Comparison of ENCODE assay signal across 1 cellular context in the genomic region with DNA sequence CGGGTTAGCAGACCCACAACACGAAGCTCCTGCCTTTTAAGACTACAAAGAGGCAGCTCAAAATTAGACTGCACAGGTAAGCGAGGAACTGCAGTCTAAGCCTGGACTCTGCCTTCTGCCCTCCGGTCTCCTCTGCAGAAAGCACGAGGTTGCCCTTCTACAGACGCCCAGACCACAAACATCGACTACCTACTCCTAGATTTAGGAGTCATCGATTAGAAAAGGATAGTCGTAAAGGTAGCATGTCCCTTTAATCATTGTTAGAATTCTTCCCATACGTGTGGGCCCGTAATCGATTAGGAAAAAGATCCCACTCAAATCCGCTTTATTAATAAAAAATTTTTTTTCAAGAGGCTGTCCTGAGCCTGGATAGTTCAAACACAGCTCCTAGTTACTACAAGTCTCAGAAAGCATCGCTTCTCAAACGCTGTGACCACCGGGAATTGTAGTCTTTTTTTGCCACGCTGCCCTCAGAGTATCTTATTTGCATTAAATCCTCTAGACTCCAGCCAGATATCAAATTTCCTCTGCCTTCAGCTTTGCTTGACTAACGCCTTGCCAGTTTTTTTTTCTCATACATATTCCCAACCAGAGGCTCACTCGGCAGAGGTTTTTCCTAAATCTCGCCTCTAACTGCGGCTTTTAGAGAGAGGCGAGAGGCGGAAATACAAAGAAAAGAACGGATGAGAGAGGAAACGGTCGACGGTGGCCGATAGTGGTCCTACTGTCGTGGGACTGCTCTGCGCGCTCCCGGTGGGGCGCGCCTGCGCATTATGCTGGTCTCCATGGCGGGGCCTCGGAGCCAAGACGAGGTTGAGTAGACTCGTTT.
TF ChIP-seq lines count a peak whose summit lies in the region.

A gene with protein sequence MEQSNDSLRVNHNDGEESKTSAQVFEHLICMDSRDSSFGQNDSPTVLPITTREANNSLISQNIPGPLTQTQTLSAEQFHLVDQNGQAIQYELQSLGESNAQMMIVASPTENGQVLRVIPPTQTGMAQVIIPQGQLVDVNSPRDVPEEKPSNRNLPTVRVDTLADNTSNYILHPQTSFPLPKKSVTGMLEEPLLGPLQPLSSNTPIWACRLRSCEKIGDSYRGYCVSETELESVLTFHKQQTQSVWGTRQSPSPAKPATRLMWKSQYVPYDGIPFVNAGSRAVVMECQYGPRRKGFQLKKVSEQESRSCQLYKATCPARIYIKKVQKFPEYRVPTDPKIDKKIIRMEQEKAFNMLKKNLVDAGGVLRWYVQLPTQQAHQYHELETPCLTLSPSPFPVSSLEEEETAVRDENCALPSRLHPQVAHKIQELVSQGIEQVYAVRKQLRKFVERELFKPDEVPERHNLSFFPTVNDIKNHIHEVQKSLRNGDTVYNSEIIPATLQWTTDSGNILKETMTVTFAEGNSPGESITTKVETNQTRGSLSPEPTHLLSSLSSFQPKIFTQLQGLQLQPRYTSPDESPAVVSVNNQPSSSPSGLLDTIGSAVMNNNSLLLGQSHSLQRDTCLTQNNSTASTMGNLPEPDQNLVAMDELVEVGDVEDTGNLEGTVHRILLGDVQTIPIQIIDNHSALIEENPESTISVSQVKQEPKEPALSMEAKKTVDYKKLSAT (plus strand): TSS at position 763 of the 829 bp plus-strand sequence. CDS start 29,628 bp downstream, outside the sequence.
A gene (minus strand): TSS at position 161 of the 829 bp plus-strand sequence. CDS start 197 bp downstream, outside the sequence.

TF ChIP-seq in K562, 482 proteins besides CTCF, POLR2A, EP300 and RAD21 (continued from another document and continues in another):
- TF ChIP-seq, protein P1, sequence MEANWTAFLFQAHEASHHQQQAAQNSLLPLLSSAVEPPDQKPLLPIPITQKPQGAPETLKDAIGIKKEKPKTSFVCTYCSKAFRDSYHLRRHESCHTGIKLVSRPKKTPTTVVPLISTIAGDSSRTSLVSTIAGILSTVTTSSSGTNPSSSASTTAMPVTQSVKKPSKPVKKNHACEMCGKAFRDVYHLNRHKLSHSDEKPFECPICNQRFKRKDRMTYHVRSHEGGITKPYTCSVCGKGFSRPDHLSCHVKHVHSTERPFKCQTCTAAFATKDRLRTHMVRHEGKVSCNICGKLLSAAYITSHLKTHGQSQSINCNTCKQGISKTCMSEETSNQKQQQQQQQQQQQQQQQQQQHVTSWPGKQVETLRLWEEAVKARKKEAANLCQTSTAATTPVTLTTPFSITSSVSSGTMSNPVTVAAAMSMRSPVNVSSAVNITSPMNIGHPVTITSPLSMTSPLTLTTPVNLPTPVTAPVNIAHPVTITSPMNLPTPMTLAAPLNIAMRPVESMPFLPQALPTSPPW (CRISPR knock-in tag; IDR thresholded peaks at IDR 0.05), result peak; percentile 47
- TF ChIP-seq ZNF445 (CRISPR knock-in tag; IDR thresholded peaks at IDR 0.05; ENCODE audit: low read depth) (no peak), BACH1 (tag; IDR thresholded peaks at IDR 0.05) (no peak), ZNF79 (CRISPR knock-in tag; IDR thresholded peaks at IDR 0.05; ENCODE audit: low read depth) (no peak), RAD51 (IDR thresholded peaks at IDR 0.05; ENCODE audit: borderline replicate concordance, low read depth) (no peak), HDAC6 (IDR thresholded peaks at IDR 0.05; ENCODE audit: low read depth, low read length) (no peak), ZNF324 (CRISPR knock-in tag; IDR thresholded peaks at IDR 0.05) (no peak), ZNF586 (CRISPR knock-in tag; conservative IDR thresholded peaks at IDR 0.05) (no peak), NCOR1 (IDR thresholded peaks at IDR 0.05) (no peak), HNRNPK (IDR thresholded peaks at IDR 0.05; ENCODE audit: low read depth, low read length, poor library complexity, severe bottlenecking) (no peak), ZNF780A (CRISPR knock-in tag; IDR thresholded peaks at IDR 0.05) (no peak), PTBP1 (IDR thresholded peaks at IDR 0.05; ENCODE audit: low read depth, low read length) (no peak), RB1 (IDR thresholded peaks at IDR 0.05; ENCODE audit: low read depth) (no peak), KAT2B (IDR thresholded peaks at IDR 0.05; ENCODE audit: low read depth, low read length) (no peak), RHOXF2B (CRISPR knock-in tag; conservative IDR thresholded peaks at IDR 0.05) (no peak), U2AF1 (optimal IDR thresholded peaks at IDR 0.05; ENCODE audit: low read depth, low read length) (no peak), MECOM (CRISPR knock-in tag; IDR thresholded peaks at IDR 0.05) (no peak), NR3C1 (CRISPR knock-in tag; IDR thresholded peaks at IDR 0.05) (no peak), XRCC4 (IDR thresholded peaks at IDR 0.05; ENCODE audit: extremely low read depth, insufficient read depth, insufficient read length) (no peak), DMBX1 (CRISPR knock-in tag; IDR thresholded peaks at IDR 0.05; ENCODE audit: borderline replicate concordance) (no peak), NCOA2 (IDR thresholded peaks at IDR 0.05; ENCODE audit: partially characterized antibody in 2 of 2) (no peak), SMAD1 (IDR thresholded peaks at IDR 0.05; ENCODE audit: low read depth, low read length, partially characterized antibody) (no peak), OTX1 (CRISPR knock-in tag; IDR thresholded peaks at IDR 0.05) (no peak), POLR3G (IDR thresholded peaks at IDR 0.05; ENCODE audit: extremely low read depth, insufficient read length, insufficient replicate concordance) (no peak), GTF2F1 (IDR thresholded peaks at IDR 0.05; ENCODE audit: low read depth, low read length) (no peak), NFXL1 (CRISPR knock-in tag; IDR thresholded peaks at IDR 0.05) (no peak), MBD2 (IDR thresholded peaks at IDR 0.05; ENCODE audit: borderline replicate concordance, low read depth) (no peak), SREBF2 (CRISPR knock-in tag; IDR thresholded peaks at IDR 0.05) (no peak), CHD1 (IDR thresholded peaks at IDR 0.05; ENCODE audit: low read length) (no peak), RCOR1 (IDR thresholded peaks at IDR 0.05; ENCODE audit: borderline replicate concordance in 1 of 2, low read depth in 2 of 2, low read length in 2 of 2) (no peak), FOXK2 (conservative IDR thresholded peaks at IDR 0.05 in 1 of 2, IDR thresholded peaks at IDR 0.05 in 1 of 2; ENCODE audit: low read depth in 2 of 2) (peak; percentile 78 to 80), CBX2 (IDR thresholded peaks at IDR 0.05; ENCODE audit: insufficient read depth, low read length, poor library complexity, severe bottlenecking) (no peak), PHTF2 (CRISPR knock-in tag; IDR thresholded peaks at IDR 0.05) (no peak), PHB (CRISPR knock-in tag; IDR thresholded peaks at IDR 0.05) (no peak), TSC22D4 (tag; IDR thresholded peaks at IDR 0.05) (no peak), CHCHD3 (CRISPR knock-in tag; IDR thresholded peaks at IDR 0.05) (no peak), ZNF282 (CRISPR knock-in tag; IDR thresholded peaks at IDR 0.05) (no peak), ZNF384 (IDR thresholded peaks at IDR 0.05; ENCODE audit: low read depth, low read length) (no peak), NEUROD1 (IDR thresholded peaks at IDR 0.05; ENCODE audit: borderline replicate concordance, low read depth, low read length, partially characterized antibody) (peak; percentile 29)
- TF ChIP-seq, protein P2, sequence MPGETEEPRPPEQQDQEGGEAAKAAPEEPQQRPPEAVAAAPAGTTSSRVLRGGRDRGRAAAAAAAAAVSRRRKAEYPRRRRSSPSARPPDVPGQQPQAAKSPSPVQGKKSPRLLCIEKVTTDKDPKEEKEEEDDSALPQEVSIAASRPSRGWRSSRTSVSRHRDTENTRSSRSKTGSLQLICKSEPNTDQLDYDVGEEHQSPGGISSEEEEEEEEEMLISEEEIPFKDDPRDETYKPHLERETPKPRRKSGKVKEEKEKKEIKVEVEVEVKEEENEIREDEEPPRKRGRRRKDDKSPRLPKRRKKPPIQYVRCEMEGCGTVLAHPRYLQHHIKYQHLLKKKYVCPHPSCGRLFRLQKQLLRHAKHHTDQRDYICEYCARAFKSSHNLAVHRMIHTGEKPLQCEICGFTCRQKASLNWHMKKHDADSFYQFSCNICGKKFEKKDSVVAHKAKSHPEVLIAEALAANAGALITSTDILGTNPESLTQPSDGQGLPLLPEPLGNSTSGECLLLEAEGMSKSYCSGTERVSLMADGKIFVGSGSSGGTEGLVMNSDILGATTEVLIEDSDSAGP (CRISPR knock-in tag; IDR thresholded peaks at IDR 0.05), result peak; percentile 84
- TF ChIP-seq, protein P3, sequence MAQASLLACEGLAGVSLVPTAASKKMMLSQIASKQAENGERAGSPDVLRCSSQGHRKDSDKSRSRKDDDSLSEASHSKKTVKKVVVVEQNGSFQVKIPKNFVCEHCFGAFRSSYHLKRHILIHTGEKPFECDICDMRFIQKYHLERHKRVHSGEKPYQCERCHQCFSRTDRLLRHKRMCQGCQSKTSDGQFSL (CRISPR knock-in tag; IDR thresholded peaks at IDR 0.05), result no peak
- TF ChIP-seq, protein P3 (tag; IDR thresholded peaks at IDR 0.05), result no peak
- TF ChIP-seq, protein P4, sequence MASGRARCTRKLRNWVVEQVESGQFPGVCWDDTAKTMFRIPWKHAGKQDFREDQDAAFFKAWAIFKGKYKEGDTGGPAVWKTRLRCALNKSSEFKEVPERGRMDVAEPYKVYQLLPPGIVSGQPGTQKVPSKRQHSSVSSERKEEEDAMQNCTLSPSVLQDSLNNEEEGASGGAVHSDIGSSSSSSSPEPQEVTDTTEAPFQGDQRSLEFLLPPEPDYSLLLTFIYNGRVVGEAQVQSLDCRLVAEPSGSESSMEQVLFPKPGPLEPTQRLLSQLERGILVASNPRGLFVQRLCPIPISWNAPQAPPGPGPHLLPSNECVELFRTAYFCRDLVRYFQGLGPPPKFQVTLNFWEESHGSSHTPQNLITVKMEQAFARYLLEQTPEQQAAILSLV (tag; IDR thresholded peaks at IDR 0.05), result no peak
- TF ChIP-seq, protein P5, sequence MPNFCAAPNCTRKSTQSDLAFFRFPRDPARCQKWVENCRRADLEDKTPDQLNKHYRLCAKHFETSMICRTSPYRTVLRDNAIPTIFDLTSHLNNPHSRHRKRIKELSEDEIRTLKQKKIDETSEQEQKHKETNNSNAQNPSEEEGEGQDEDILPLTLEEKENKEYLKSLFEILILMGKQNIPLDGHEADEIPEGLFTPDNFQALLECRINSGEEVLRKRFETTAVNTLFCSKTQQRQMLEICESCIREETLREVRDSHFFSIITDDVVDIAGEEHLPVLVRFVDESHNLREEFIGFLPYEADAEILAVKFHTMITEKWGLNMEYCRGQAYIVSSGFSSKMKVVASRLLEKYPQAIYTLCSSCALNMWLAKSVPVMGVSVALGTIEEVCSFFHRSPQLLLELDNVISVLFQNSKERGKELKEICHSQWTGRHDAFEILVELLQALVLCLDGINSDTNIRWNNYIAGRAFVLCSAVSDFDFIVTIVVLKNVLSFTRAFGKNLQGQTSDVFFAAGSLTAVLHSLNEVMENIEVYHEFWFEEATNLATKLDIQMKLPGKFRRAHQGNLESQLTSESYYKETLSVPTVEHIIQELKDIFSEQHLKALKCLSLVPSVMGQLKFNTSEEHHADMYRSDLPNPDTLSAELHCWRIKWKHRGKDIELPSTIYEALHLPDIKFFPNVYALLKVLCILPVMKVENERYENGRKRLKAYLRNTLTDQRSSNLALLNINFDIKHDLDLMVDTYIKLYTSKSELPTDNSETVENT (CRISPR knock-in tag; IDR thresholded peaks at IDR 0.05), result 0 out of 2 replicates have a peak, but pooled peaks have one; percentile 22
- TF ChIP-seq, protein P6, sequence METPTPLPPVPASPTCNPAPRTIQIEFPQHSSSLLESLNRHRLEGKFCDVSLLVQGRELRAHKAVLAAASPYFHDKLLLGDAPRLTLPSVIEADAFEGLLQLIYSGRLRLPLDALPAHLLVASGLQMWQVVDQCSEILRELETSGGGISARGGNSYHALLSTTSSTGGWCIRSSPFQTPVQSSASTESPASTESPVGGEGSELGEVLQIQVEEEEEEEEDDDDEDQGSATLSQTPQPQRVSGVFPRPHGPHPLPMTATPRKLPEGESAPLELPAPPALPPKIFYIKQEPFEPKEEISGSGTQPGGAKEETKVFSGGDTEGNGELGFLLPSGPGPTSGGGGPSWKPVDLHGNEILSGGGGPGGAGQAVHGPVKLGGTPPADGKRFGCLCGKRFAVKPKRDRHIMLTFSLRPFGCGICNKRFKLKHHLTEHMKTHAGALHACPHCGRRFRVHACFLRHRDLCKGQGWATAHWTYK (CRISPR knock-in tag; IDR thresholded peaks at IDR 0.05), result no peak
- TF ChIP-seq, protein P7, sequence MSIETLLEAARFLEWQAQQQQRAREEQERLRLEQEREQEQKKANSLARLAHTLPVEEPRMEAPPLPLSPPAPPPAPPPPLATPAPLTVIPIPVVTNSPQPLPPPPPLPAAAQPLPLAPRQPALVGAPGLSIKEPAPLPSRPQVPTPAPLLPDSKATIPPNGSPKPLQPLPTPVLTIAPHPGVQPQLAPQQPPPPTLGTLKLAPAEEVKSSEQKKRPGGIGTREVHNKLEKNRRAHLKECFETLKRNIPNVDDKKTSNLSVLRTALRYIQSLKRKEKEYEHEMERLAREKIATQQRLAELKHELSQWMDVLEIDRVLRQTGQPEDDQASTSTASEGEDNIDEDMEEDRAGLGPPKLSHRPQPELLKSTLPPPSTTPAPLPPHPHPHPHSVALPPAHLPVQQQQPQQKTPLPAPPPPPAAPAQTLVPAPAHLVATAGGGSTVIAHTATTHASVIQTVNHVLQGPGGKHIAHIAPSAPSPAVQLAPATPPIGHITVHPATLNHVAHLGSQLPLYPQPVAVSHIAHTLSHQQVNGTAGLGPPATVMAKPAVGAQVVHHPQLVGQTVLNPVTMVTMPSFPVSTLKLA (conservative IDR thresholded peaks at IDR 0.05), result peak; percentile 93 to 97
- TF ChIP-seq, protein P8, sequence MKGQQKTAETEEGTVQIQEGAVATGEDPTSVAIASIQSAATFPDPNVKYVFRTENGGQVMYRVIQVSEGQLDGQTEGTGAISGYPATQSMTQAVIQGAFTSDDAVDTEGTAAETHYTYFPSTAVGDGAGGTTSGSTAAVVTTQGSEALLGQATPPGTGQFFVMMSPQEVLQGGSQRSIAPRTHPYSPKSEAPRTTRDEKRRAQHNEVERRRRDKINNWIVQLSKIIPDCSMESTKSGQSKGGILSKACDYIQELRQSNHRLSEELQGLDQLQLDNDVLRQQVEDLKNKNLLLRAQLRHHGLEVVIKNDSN (CRISPR knock-in tag; IDR thresholded peaks at IDR 0.05), result no peak
